In the genomic region with DNA sequence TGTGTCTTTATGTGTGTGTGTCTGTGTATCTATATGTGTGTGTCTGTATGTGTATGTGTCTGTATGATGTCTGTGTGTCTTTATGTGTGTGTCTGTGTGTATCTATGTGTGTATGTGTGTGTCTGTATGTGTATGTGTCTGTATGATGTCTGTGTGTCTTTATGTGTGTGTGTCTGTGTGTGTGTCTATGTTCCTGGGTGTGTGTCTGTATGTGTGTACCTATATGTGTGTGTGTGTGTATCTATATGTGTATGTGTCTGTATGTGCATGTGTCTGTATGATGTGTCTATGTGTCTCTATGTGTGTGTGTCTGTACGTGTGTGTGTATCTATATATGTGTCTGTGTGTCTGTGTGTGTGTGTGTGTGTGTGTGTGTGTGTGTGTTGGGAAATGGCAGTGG, we compare ENCODE assay signal across 22 cellular contexts. TPM values are rescaled to one million over a fixed set of nuclear protein-coding genes. Genes with fewer than 3 reads are reported as not detected.
DNase-seq lines count a peak whose midpoint lies in the region; ATAC-seq and TF ChIP-seq lines count a peak whose summit lies in the region.
"Had no signal": no experiment of that assay in that cellular context is flagged by ENCODE, and none has a peak within 500 bp of the region (broad histone marks: within the 10 kb centered on the region; RNA-seq: fewer than 3 reads in every experiment).

No MANE protein-coding gene starts in this region.

- H3K4me3 ChIP-seq in left ventricle myocardium inferior (no peak overlapping the region), heart left ventricle (no peak overlapping the region), fibroblast of lung (replicated peaks in 1 of 4; ENCODE audit: control extremely low read depth in 1 of 4, insufficient read depth in 1 of 4, low read depth in 3 of 4, low read length in 4 of 4) (no peak overlapping the region), smooth muscle cell (no peak overlapping the region), vagina (no peak overlapping the region)
- H3K4me3 ChIP-seq: GM12878, lower lobe of right lung, mucosa of descending colon, upper lobe of right lung had no signal

- H3K9ac ChIP-seq in fibroblast of lung (ENCODE audit: insufficient read depth, low read length) (no peak overlapping the region), smooth muscle cell (ENCODE audit: low read depth) (no peak overlapping the region)

- peaks cover 54% of the 10 kb centered on the region for H3K4me1 ChIP-seq in left ventricle myocardium inferior
- peaks cover 5 to 53% (median 46%) of the 10 kb centered on the region in 12 donors for H3K4me1 ChIP-seq in heart left ventricle
- H3K4me1 ChIP-seq in fibroblast of lung (ENCODE audit: control insufficient read depth, extremely low read depth, insufficient read depth, low read length): peaks cover 36% of the 10 kb centered on the region
- peaks cover 18% of the 10 kb centered on the region for H3K4me1 ChIP-seq in smooth muscle cell (ENCODE audit: low read depth)
- peaks cover 50% of the 10 kb centered on the region for H3K4me1 ChIP-seq in vagina

- CTCF ChIA-PET in GM10248 (lab: Yijun Ruan, JAX): no interaction called here

- DNase-seq in left ventricle myocardium inferior (no peak), heart left ventricle (no peak), fibroblast of lung (ENCODE audit: low read depth in 2 of 2) (no peak), smooth muscle cell (lab: John Stamatoyannopoulos, UW; ENCODE audit: unreplicated experiment) (no peak), vagina (ENCODE audit: extremely low spot score in 2 of 2) (no peak), COLO668 (lab: John Stamatoyannopoulos, UW; ENCODE audit: unreplicated experiment) (no peak), NK-92 (lab: John Stamatoyannopoulos, UW; ENCODE audit: unreplicated experiment) (no peak), GM10248 (ENCODE audit: extremely low spot score) (no peak)
- DNase-seq: activated CD4-positive, alpha-beta T cell treated with anti-CD3 and anti-CD28 coated beads for 36 hours; activated CD8-positive, alpha-beta T cell treated with anti-CD3 and anti-CD28 coated beads, Interleukin-2, amount 10 ng/mL, durations not matched to agents 7 days and 5 days; activated effector memory CD4-positive, alpha-beta T cell treated with Interleukin-2 at 50 U/mL for 16 hours; activated naive CD8-positive, alpha-beta T cell treated with anti-CD3 and anti-CD28 coated beads, Interleukin-2, amount 10 ng/mL, durations not matched to agents 7 days and 5 days; lower lobe of right lung; MV-4-11; OCI-M1; stimulated activated naive CD8-positive, alpha-beta T cell treated with anti-CD3 and anti-CD28 coated beads, Interleukin-15, Interleukin-2, amounts not matched to agents 100 U/mL and 50 U/mL, for 24 hours; T-helper 2 cell; upper lobe of right lung had no signal

- peaks cover 16% of the 10 kb centered on the region for H3F3A ChIP-seq in smooth muscle cell (ENCODE audit: low read depth)

- H4K20me1 ChIP-seq in fibroblast of lung (ENCODE audit: control insufficient read depth, extremely low read depth, insufficient read depth, low read length) (no peaks in the 10 kb centered on the region), smooth muscle cell (ENCODE audit: low read depth) (no peaks in the 10 kb centered on the region)

- H3K27me3 ChIP-seq in left ventricle myocardium inferior (ENCODE audit: low read depth) (no peaks in the 10 kb centered on the region), heart left ventricle (no peaks in the 10 kb centered on the region), fibroblast of lung (ENCODE audit: control insufficient read depth, insufficient read depth, low read length) (no peaks in the 10 kb centered on the region), smooth muscle cell (ENCODE audit: low read depth) (no peaks in the 10 kb centered on the region), vagina (no peaks in the 10 kb centered on the region)
- H3K27me3 ChIP-seq: dorsolateral prefrontal cortex, upper lobe of right lung had no signal

- no peaks in the 10 kb centered on the region for H3K36me3 ChIP-seq in left ventricle myocardium inferior
- no peaks in the 10 kb centered on the region for H3K36me3 ChIP-seq in heart left ventricle
- no peaks in the 10 kb centered on the region for H3K36me3 ChIP-seq in fibroblast of lung (ENCODE audit: control insufficient read depth, insufficient read depth, low read length)
- no peaks in the 10 kb centered on the region for H3K36me3 ChIP-seq in smooth muscle cell (ENCODE audit: low read depth)
- no peaks in the 10 kb centered on the region for H3K36me3 ChIP-seq in vagina
- H3K36me3 ChIP-seq: lower lobe of right lung, upper lobe of right lung had no signal

- 59 to 84% (median 65%) methylated on average over 1 of the region's 1 CpG for WGBS in heart left ventricle, 4 donors
- 94% methylated on average over 1 of the region's 1 CpG for WGBS in smooth muscle cell (ENCODE audit: low lambda C conversion rate)

- H3K79me2 ChIP-seq in fibroblast of lung (ENCODE audit: control insufficient read depth, insufficient read depth, low read length) (no peaks in the 10 kb centered on the region), smooth muscle cell (ENCODE audit: low read depth) (no peaks in the 10 kb centered on the region)

- intact Hi-C loops in left ventricle myocardium inferior (cut with micrococcal nuclease): loop anchor here (10.0 kb wide), 1 partner anchor 106 kb away; no protein-coding TSS in a partner anchor
- intact Hi-C loops in heart left ventricle (cut with DNase I): loop anchor here in 4 of 10 donors (5.0 to 10.0 kb wide), 4 partner anchors 96 to 116 kb away; no protein-coding TSS in a partner anchor
- intact Hi-C loops in vagina (cut with DNase I): loop anchor here (10.0 kb wide), 1 partner anchor 106 kb away; no protein-coding TSS in a partner anchor

- H3K4me2 ChIP-seq in fibroblast of lung (ENCODE audit: extremely low read depth, insufficient read depth, low read length) (no peak overlapping the region), smooth muscle cell (no peak overlapping the region)

- H3K27ac ChIP-seq in left ventricle myocardium inferior (replicated peaks): peak overlapping the region; percentile 86
- peak overlapping the region in 6 of 12 donors; percentile 59 to 75 (median 71) for H3K27ac ChIP-seq in heart left ventricle
- H3K27ac ChIP-seq in fibroblast of lung (ENCODE audit: insufficient read depth, low read length): peak overlapping the region; percentile 90
- H3K27ac ChIP-seq in smooth muscle cell (ENCODE audit: low read depth): peak overlapping the region; percentile 93
- peak overlapping the region; percentile 90 for H3K27ac ChIP-seq in vagina

- ATAC-seq in heart left ventricle: no peak
- ATAC-seq: activated CD4-positive, alpha-beta T cell treated with anti-CD3 and anti-CD28 coated beads for 36 hours; activated CD8-positive, alpha-beta T cell treated with anti-CD3 and anti-CD28 coated beads, Interleukin-2, amount 10 ng/mL, durations not matched to agents 7 days and 5 days; GM12878; mucosa of descending colon; stimulated activated naive CD8-positive, alpha-beta T cell treated with anti-CD3 and anti-CD28 coated beads, Interleukin-15, Interleukin-2, amounts not matched to agents 100 U/mL and 50 U/mL, for 24 hours had no signal

- no peaks in the 10 kb centered on the region for H3K9me3 ChIP-seq in left ventricle myocardium inferior (replicated peaks)
- H3K9me3 ChIP-seq in heart left ventricle: peaks cover 0 to 6% (median 0%) of the 10 kb centered on the region in 12 donors
- H3K9me3 ChIP-seq in fibroblast of lung (ENCODE audit: control insufficient read depth, insufficient read depth, low read depth, low read length): no peaks in the 10 kb centered on the region
- H3K9me3 ChIP-seq in smooth muscle cell (replicated peaks; ENCODE audit: low read depth): no peaks in the 10 kb centered on the region
- H3K9me3 ChIP-seq in vagina: no peaks in the 10 kb centered on the region
- H3K9me3 ChIP-seq: lower lobe of right lung, mucosa of descending colon, upper lobe of right lung had no signal

- H2AFZ ChIP-seq in fibroblast of lung (ENCODE audit: low read length): no peak overlapping the region
- no peak overlapping the region for H2AFZ ChIP-seq in smooth muscle cell (ENCODE audit: low read depth)

- POLR2A ChIA-PET in GM10248 (lab: Yijun Ruan, JAX): no interaction called here

- no peak for TF ChIP-seq CTCF in left ventricle myocardium inferior (IDR thresholded peaks at IDR 0.05; ENCODE audit: borderline replicate concordance)
- no peak for TF ChIP-seq CTCF in heart left ventricle (IDR thresholded peaks at IDR 0.05)
- TF ChIP-seq CTCF in fibroblast of lung (conservative IDR thresholded peaks at IDR 0.05 in 1 of 2, IDR thresholded peaks at IDR 0.05 in 1 of 2; ENCODE audit: low read depth in 1 of 2, low read length in 2 of 2): no peak
- no peak for TF ChIP-seq CTCF in smooth muscle cell (IDR thresholded peaks at IDR 0.05; ENCODE audit: borderline replicate concordance, insufficient read depth, poor library complexity, severe bottlenecking)
- no peak for TF ChIP-seq CTCF in vagina (IDR thresholded peaks at IDR 0.05)
- no peak for TF ChIP-seq CTCF in GM10248 (IDR thresholded peaks at IDR 0.05; ENCODE audit: control extremely low read depth, extremely low read depth, low read depth, missing control alignments)

- TF ChIP-seq POLR2A in heart left ventricle (IDR thresholded peaks at IDR 0.05) (no peak), vagina (IDR thresholded peaks at IDR 0.05) (no peak)

RNA-seq across cellular contexts. Expression of a gene that starts 19.0 kb away (rescaled TPM):
- total RNA-seq in left ventricle myocardium inferior (55.5 TPM), heart left ventricle (10 to 100 TPM; 29.9 to 96.1 (median 54.7) TPM), fibroblast of lung (266 and 856 TPM in 2 replicates), smooth muscle cell (153 and 207 TPM in 2 replicates), vagina (366 TPM)
- polyA plus RNA-seq in heart left ventricle (10 to 100 TPM; 63.2 to 87.4 TPM), fibroblast of lung (520 and 1,081 TPM in 2 replicates), smooth muscle cell (144 and 236 TPM in 2 replicates)
- 290 and 636 TPM in 2 replicates for polyA plus RNA-seq in fibroblast of lung (2012)
- 150 and 262 TPM in 2 replicates for polyA minus RNA-seq in fibroblast of lung (ENCODE audit: low replicate concordance)
- polyA plus RNA-seq: neural cell had no signal

RNA-seq across cellular contexts. Expression of a gene that starts 56.7 kb away (rescaled TPM):
- 250 TPM for total RNA-seq in left ventricle myocardium inferior
- total RNA-seq in heart left ventricle: 100 to 1,000 TPM; 187 to 503 (median 258) TPM
- 100 to 1,000 TPM; 125 to 215 TPM for polyA plus RNA-seq in heart left ventricle
- total RNA-seq in fibroblast of lung: 0.26 and 1.7 TPM in 2 replicates
- 0.15 and 0.21 TPM in 2 replicates for polyA plus RNA-seq in fibroblast of lung
- 0.19 and 0.43 TPM in 2 replicates for polyA plus RNA-seq in fibroblast of lung (2012)
- polyA minus RNA-seq in fibroblast of lung (ENCODE audit: low replicate concordance): 1.2 and 2.6 TPM in 2 replicates
- 0.09 TPM in 1 of 2 replicates, not detected in the other for total RNA-seq in smooth muscle cell
- polyA plus RNA-seq in smooth muscle cell: 0.19 and 0.79 TPM in 2 replicates
- total RNA-seq in vagina: 334 TPM
- total RNA-seq: activated CD8-positive, alpha-beta T cell treated with anti-CD3 and anti-CD28 coated beads, Interleukin-2, amount 10 ng/mL, durations not matched to agents 7 days and 5 days had no signal
- polyA plus RNA-seq: neural cell had no signal

Comparison
In these comparisons a context has a peak if more than half of its experiments do, and no peak if none do; other contexts are left out.
1. RNA of a gene that starts 56.7 kb away (total RNA-seq): 334 TPM in vagina (single experiment), 187 to 503 TPM in heart left ventricle and 250 TPM in left ventricle myocardium inferior (single experiment); 0.26 to 1.7 TPM in fibroblast of lung and 0.09 TPM in smooth muscle cell; every median in the first group is over 10 times any median in the second.